In genomic region chr6:5125152-5126006, GRCh38 we compare ENCODE assay signal across 13 cellular contexts. TPM values are rescaled to one million over a fixed set of nuclear protein-coding genes. Genes with fewer than 3 reads are reported as not detected.
DNase-seq lines count a peak whose midpoint lies in the region; ATAC-seq and TF ChIP-seq lines count a peak whose summit lies in the region.
"Had no signal": no experiment of that assay in that cellular context is flagged by ENCODE, and none has a peak within 500 bp of the region (broad histone marks: within the 10 kb centered on the region; RNA-seq: fewer than 3 reads in every experiment).

No MANE protein-coding gene starts in this region.

- H3K27ac ChIP-seq in Panc1 (ENCODE audit: low read length) (no peak overlapping the region), endodermal cell (ENCODE audit: low read depth, low read length) (no peak overlapping the region), Peyer's patch (no peak overlapping the region)
- H3K27ac ChIP-seq: ovary had no signal

- no TSS peak for BruUV-seq in Panc1 (replicated peaks; lab: Mats Ljungman, UMichigan)

- TF ChIP-seq POLR2A in Peyer's patch (IDR thresholded peaks at IDR 0.05), result no peak

- H3K27me3 ChIP-seq in Panc1 (ENCODE audit: control insufficient read depth, insufficient read depth, low read length) (no peaks in the 10 kb centered on the region), endodermal cell (ENCODE audit: control insufficient read depth, insufficient read depth, low read length, poor library complexity, severe bottlenecking) (no peaks in the 10 kb centered on the region), Peyer's patch (no peaks in the 10 kb centered on the region)
- H3K27me3 ChIP-seq: ovary had no signal

- H3K36me3 Mint-ChIP-seq in endodermal cell (ENCODE audit: low read depth), result peaks cover 1% of the 10 kb centered on the region
- no peaks in the 10 kb centered on the region for H3K36me3 Mint-ChIP-seq in activated CD8-positive, alpha-beta T cell treated with anti-CD3 and anti-CD28 coated beads for 36 hours (ENCODE audit: low read depth)

- DNase-seq in Daoy (ENCODE audit: low read depth), result peak; percentile 80
- DNase-seq in Panc1 (ENCODE audit: low read depth, low spot score), result no peak
- DNase-seq in endodermal cell, result peak; percentile 44
- DNase-seq in myocyte (ENCODE audit: low read depth), result peak; percentile 59
- DNase-seq in activated CD8-positive, alpha-beta T cell treated with anti-CD3 and anti-CD28 coated beads for 36 hours, result no peak
- DNase-seq in stimulated activated CD4-positive, alpha-beta T cell treated with anti-CD3 and anti-CD28 coated beads, Interleukin-4, amount 100 ng/mL, for 24 hours, result no peak
- DNase-seq in Peyer's patch, result no peak
- no peak for DNase-seq in NCI-H1105 treated with DMSO at 0.1 percent for 48 hours (lab: John Stamatoyannopoulos, UW)
- DNase-seq: activated CD8-positive, alpha-beta memory T cell treated with anti-CD3 and anti-CD28 coated beads, Interleukin-2, amount 50 U/mL, for 4 hours; amniotic stem cell; left cardiac atrium; NCI-H2029 had no signal

- peaks cover 18% of the 10 kb centered on the region for H3K4me1 Mint-ChIP-seq in endodermal cell
- H3K4me1 Mint-ChIP-seq in activated CD8-positive, alpha-beta T cell treated with anti-CD3 and anti-CD28 coated beads for 36 hours (ENCODE audit: low read depth), result no peaks in the 10 kb centered on the region

- no peak overlapping the region for H3K4me3 ChIP-seq in Panc1 (ENCODE audit: low read depth in 2 of 2, low read length in 2 of 2)
- H3K4me3 ChIP-seq in endodermal cell (ENCODE audit: low read length), result no peak overlapping the region
- no peak overlapping the region for H3K4me3 ChIP-seq in Peyer's patch
- H3K4me3 ChIP-seq: ovary had no signal

- H3K36me3 ChIP-seq in Panc1 (ENCODE audit: control insufficient read depth, insufficient read depth, low read length) (no peaks in the 10 kb centered on the region), endodermal cell (ENCODE audit: control insufficient read depth, insufficient read depth, low read length) (no peaks in the 10 kb centered on the region), Peyer's patch (no peaks in the 10 kb centered on the region)
- H3K36me3 ChIP-seq: ovary had no signal

- H3K27me3 Mint-ChIP-seq in endodermal cell (ENCODE audit: insufficient read depth), result no peaks in the 10 kb centered on the region
- no peaks in the 10 kb centered on the region for H3K27me3 Mint-ChIP-seq in activated CD8-positive, alpha-beta T cell treated with anti-CD3 and anti-CD28 coated beads for 36 hours

- H3K4me1 ChIP-seq in Panc1 (ENCODE audit: control insufficient read depth, insufficient read depth, low read length), result no peaks in the 10 kb centered on the region
- peaks cover 8% of the 10 kb centered on the region for H3K4me1 ChIP-seq in endodermal cell (ENCODE audit: control insufficient read depth, insufficient read depth, low read length)
- no peaks in the 10 kb centered on the region for H3K4me1 ChIP-seq in Peyer's patch

- no peak overlapping the region for H3K27ac Mint-ChIP-seq in endodermal cell
- no peak overlapping the region for H3K27ac Mint-ChIP-seq in activated CD8-positive, alpha-beta T cell treated with anti-CD3 and anti-CD28 coated beads for 36 hours

- intact Hi-C loops in Panc1 (cut with micrococcal nuclease; ENCODE audit: unreplicated experiment), result no loop called here
- intact Hi-C loops in activated CD8-positive, alpha-beta T cell treated with anti-CD3 and anti-CD28 coated beads for 36 hours (cut with micrococcal nuclease), result no loop called here

- CTCF ChIA-PET in Panc1 (lab: Charles Lee), result no interaction called here
- CTCF ChIA-PET in activated CD8-positive, alpha-beta T cell treated with anti-CD3 and anti-CD28 coated beads for 36 hours (lab: Charles Lee), result interaction anchor here (1.0 kb wide), 1 partner anchor 18 kb away, joined by 5 read pairs; no protein-coding TSS in a partner anchor

- peak; percentile 39 for ATAC-seq in Panc1
- no peak for ATAC-seq in activated CD8-positive, alpha-beta T cell treated with anti-CD3 and anti-CD28 coated beads for 36 hours
- ATAC-seq: left cardiac atrium had no signal

- no peak overlapping the region for H3K9ac ChIP-seq in endodermal cell (ENCODE audit: extremely low read depth, low read length, poor library complexity, severe bottlenecking)

- 88 to 90% methylated on average over 9 to 11 of the region's 11 CpGs for WGBS in endodermal cell (ENCODE audit: insufficient coverage in 1 of 2, insufficient read length in 1 of 2), 2 experiments

- TF ChIP-seq CTCF in Panc1 (IDR thresholded peaks at IDR 0.05) (no peak), endodermal cell (conservative IDR thresholded peaks at IDR 0.05) (no peak), Peyer's patch (IDR thresholded peaks at IDR 0.05) (no peak)
- no peak for TF ChIP-seq CTCF in activated CD8-positive, alpha-beta T cell treated with anti-CD3 and anti-CD28 coated beads for 36 hours (IDR thresholded peaks at IDR 0.05)

- in situ Hi-C loops in Panc1 (cut with HindIII; ENCODE audit: low pct_unique_long_range_greater_than_20kb, low sequenced_read_pairs), result no loop called here

- POLR2A ChIA-PET in Panc1 (lab: Charles Lee), result no interaction called here
- POLR2A ChIA-PET in activated CD8-positive, alpha-beta T cell treated with anti-CD3 and anti-CD28 coated beads for 36 hours (lab: Charles Lee), result no interaction called here

- H3K9me3 Mint-ChIP-seq in endodermal cell, result peaks cover 4% of the 10 kb centered on the region
- H3K9me3 Mint-ChIP-seq in activated CD8-positive, alpha-beta T cell treated with anti-CD3 and anti-CD28 coated beads for 36 hours, result no peaks in the 10 kb centered on the region

- no peak overlapping the region for H3K4me3 Mint-ChIP-seq in endodermal cell
- no peak overlapping the region for H3K4me3 Mint-ChIP-seq in activated CD8-positive, alpha-beta T cell treated with anti-CD3 and anti-CD28 coated beads for 36 hours

- H3K9me3 ChIP-seq in Panc1 (ENCODE audit: control insufficient read depth, insufficient read depth, low read depth, low read length) (no peaks in the 10 kb centered on the region), endodermal cell (ENCODE audit: control insufficient read depth, low read length) (no peaks in the 10 kb centered on the region), Peyer's patch (no peaks in the 10 kb centered on the region)
- H3K9me3 ChIP-seq: ovary had no signal

RNA-seq across cellular contexts. Expression of gene PPP1R3G, which starts 40.2 kb away (rescaled TPM):
- total RNA-seq in Daoy (2014; rRNA removed; shearing (Covaris generic)), result 0.18 and 0.23 TPM in 2 replicates
- total RNA-seq in Panc1 (2021; ENCODE audit: unreplicated experiment), result 0.44 TPM
- 0.94 TPM for polyA plus RNA-seq in Panc1 (2012; ENCODE audit: insufficient read length)
- not detected for total RNA-seq in endodermal cell
- polyA plus RNA-seq in endodermal cell (2013, experiment 1 of 2), result 0.18 TPM
- polyA plus RNA-seq in endodermal cell (2013, experiment 2 of 2), result 0.17 TPM
- 0.31 and 1.0 TPM in 2 replicates for total RNA-seq in myocyte
- polyA plus RNA-seq in myocyte (2012), result 0.58 TPM
- total RNA-seq in activated CD8-positive, alpha-beta T cell treated with anti-CD3 and anti-CD28 coated beads for 36 hours, result under 1 TPM; 0.14 to 0.16 TPM
- 1 to 10 TPM in 1 of 4 donors, under 1 TPM in 1, not detected in 2; 0.35 to 1.7 TPM for total RNA-seq in Peyer's patch

Comparison
In these comparisons a context has a peak if more than half of its experiments do, and no peak if none do; other contexts are left out.
1. DNase-seq: peak in Daoy (single experiment), endodermal cell (single experiment) and myocyte (single experiment); none in Panc1 (single experiment), activated CD8-positive, alpha-beta T cell treated with anti-CD3 and anti-CD28 coated beads for 36 hours (single experiment), stimulated activated CD4-positive, alpha-beta T cell treated with anti-CD3 and anti-CD28 coated beads, Interleukin-4, amount 100 ng/mL, for 24 hours (single experiment), Peyer's patch (0 of 3) and NCI-H1105 treated with DMSO at 0.1 percent for 48 hours (single experiment).